ENCODE assay signal across 20 cellular contexts in the genomic region with DNA sequence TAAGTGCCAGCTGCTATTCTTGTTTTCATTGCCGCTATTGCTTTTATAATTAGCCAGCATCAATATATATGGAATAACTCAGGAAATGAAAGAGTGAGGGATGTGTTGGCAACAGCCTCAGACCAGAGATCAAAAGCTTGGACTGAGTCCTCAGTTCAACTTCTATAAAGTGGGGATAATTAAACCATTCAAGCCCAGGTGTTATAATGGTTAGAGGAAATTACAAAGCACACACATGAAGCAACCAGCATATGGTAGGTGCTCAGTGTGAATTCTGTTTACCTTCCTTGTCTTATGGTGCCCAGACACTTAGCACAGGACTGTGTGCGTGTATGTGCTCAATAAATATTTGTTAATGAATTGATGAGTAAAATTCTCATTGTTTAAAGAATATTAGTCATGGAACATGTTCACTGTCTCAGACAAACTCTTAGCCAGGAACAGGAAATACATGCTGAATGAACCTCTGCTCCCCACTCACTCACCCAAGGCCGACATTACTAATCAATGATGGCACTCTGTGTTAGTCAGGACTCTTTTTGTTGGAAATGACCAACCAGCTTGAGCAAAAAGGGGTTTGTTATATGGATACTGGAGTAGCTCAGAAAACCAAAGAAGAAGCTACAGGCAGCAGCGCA. TPM values are rescaled to one million over a fixed set of nuclear protein-coding genes. Genes with fewer than 3 reads are reported as not detected.
DNase-seq lines count a peak whose midpoint lies in the region; ATAC-seq and TF ChIP-seq lines count a peak whose summit lies in the region.
"Had no signal": no experiment of that assay in that cellular context is flagged by ENCODE, and none has a peak within 500 bp of the region (broad histone marks: within the 10 kb centered on the region; RNA-seq: fewer than 3 reads in every experiment).

No MANE protein-coding gene starts in this region.

- TF ChIP-seq CTCF in natural killer cell (IDR thresholded peaks at IDR 0.05) = no peak

- intact Hi-C loops in natural killer cell (cut with micrococcal nuclease) = loop anchor here (1.0 kb wide), 1 partner anchor 286 kb away; no protein-coding TSS in a partner anchor

- H3K9me3 Mint-ChIP-seq in natural killer cell = no peaks in the 10 kb centered on the region
- H3K9me3 Mint-ChIP-seq: activated naive CD4-positive, alpha-beta T cell treated with anti-CD3 and anti-CD28 coated beads, Interleukin-2, amount 50 U/mL, for 24 hours; activated T-helper 1 cell treated with anti-CD3 and anti-CD28 coated beads, Interleukin-12 subunit alpha, Interleukin-12 subunit beta, Interleukin-2, Interleukin-4 antibody, amounts not matched to agents 30 ng/mL and 10 ng/mL and 1 ng/mL, durations not matched to agents 14 hours and 24 hours and 36 hours had no signal

- peak overlapping the region; percentile 79 for H3K27ac ChIP-seq in epithelial cell of prostate
- H3K27ac ChIP-seq: hepatocyte had no signal

- peaks cover 17 to 61% of the 10 kb centered on the region in 2 donors for H3K27me3 Mint-ChIP-seq in natural killer cell (ENCODE audit: low read depth in 2 of 2)

- DNase-seq in NCI-H1105 treated with DMSO at 0.1 percent for 48 hours (lab: John Stamatoyannopoulos, UW) (peak; percentile 28), NCI-H1105 (lab: John Stamatoyannopoulos, UW) (no peak), NCI-H748 treated with DMSO at 0.1 percent for 48 hours (lab: John Stamatoyannopoulos, UW) (peak; percentile 46), epithelial cell of prostate (ENCODE audit: low read depth, low spot score) (peak; percentile 87), pulmonary artery endothelial cell (ENCODE audit: low read depth, low spot score) (peak; percentile 50), natural killer cell (no peak), SW480 (ENCODE audit: low spot score) (no peak)
- DNase-seq: BE2C, COR-L47, MM.1S, NCI-H2029 treated with DMSO at 0.1 percent for 48 hours, NCI-H446 had no signal

- ATAC-seq in natural killer cell (no peak), GM21786 (IDR thresholded peaks at IDR 0.05; ENCODE audit: unreplicated experiment) (no peak)
- ATAC-seq: Right ventricle myocardium inferior, sciatic nerve had no signal

- H3K4me3 Mint-ChIP-seq in natural killer cell = no peak overlapping the region
- H3K4me3 Mint-ChIP-seq: activated naive CD4-positive, alpha-beta T cell treated with anti-CD3 and anti-CD28 coated beads, Interleukin-2, amount 50 U/mL, for 24 hours; activated T-helper 1 cell treated with anti-CD3 and anti-CD28 coated beads, Interleukin-12 subunit alpha, Interleukin-12 subunit beta, Interleukin-2, Interleukin-4 antibody, amounts not matched to agents 30 ng/mL and 10 ng/mL and 1 ng/mL, durations not matched to agents 14 hours and 24 hours and 36 hours had no signal

- H3K36me3 Mint-ChIP-seq in natural killer cell = no peaks in the 10 kb centered on the region
- H3K36me3 Mint-ChIP-seq: activated naive CD4-positive, alpha-beta T cell treated with anti-CD3 and anti-CD28 coated beads, Interleukin-2, amount 50 U/mL, for 24 hours; IgD-negative memory B cell had no signal

- no peaks in the 10 kb centered on the region for H3K4me1 Mint-ChIP-seq in natural killer cell
- H3K4me1 Mint-ChIP-seq: activated naive CD4-positive, alpha-beta T cell treated with anti-CD3 and anti-CD28 coated beads, Interleukin-2, amount 50 U/mL, for 24 hours; IgD-negative memory B cell had no signal

- H3K27ac Mint-ChIP-seq in natural killer cell = no peak overlapping the region
- H3K27ac Mint-ChIP-seq: activated naive CD4-positive, alpha-beta T cell treated with anti-CD3 and anti-CD28 coated beads, Interleukin-2, amount 50 U/mL, for 24 hours; activated T-helper 1 cell treated with anti-CD3 and anti-CD28 coated beads, Interleukin-12 subunit alpha, Interleukin-12 subunit beta, Interleukin-2, Interleukin-4 antibody, amounts not matched to agents 30 ng/mL and 10 ng/mL and 1 ng/mL, durations not matched to agents 14 hours and 24 hours and 36 hours; IgD-negative memory B cell had no signal

RNA-seq across cellular contexts. Expression of a gene that starts 16.7 kb away (rescaled TPM):
- 6.4 and 7.4 TPM in 2 replicates for total RNA-seq in pulmonary artery endothelial cell
- 10 to 100 TPM; 29.7 to 41.2 (median 31.9) TPM for total RNA-seq in natural killer cell

RNA-seq across cellular contexts. Expression of a gene that starts 40.1 kb away (rescaled TPM):
- total RNA-seq in pulmonary artery endothelial cell (not detected in 2 replicates), natural killer cell (under 1 TPM in 1 of 3 donors, not detected in 2; 0.14 TPM)
- total RNA-seq: fibroblast of villous mesenchyme, Right ventricle myocardium inferior had no signal

Comparison
In these comparisons a context has a peak if more than half of its experiments do, and no peak if none do; other contexts are left out.
1. DNase-seq: peak in NCI-H1105 treated with DMSO at 0.1 percent for 48 hours (single experiment), NCI-H748 treated with DMSO at 0.1 percent for 48 hours (single experiment), epithelial cell of prostate (single experiment) and pulmonary artery endothelial cell (single experiment); none in NCI-H1105 (single experiment), natural killer cell (single experiment) and SW480 (single experiment).